Comparison of ENCODE assay signal across 5 cellular contexts in the genomic region with DNA sequence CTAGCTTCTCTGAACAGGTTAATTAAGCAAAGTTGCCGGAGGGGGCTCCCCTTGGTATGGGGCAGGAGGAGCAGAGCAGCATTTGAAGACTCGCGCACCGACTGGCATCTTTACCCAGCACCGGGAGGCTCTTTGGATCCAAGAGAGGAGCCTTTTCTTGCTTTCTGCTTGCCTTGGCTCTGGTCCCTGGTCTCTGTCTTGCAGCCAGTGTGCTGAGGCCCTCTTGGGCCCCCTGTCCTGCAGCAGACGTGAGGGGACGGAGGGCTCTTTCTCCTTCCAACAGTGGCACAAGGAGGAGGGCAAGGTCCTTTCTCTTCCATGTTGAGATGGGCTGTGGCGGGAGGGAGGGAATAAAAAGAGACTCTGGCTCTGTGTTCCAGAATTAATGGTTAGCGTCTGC.
"Had no signal": no experiment of that assay in that cellular context is flagged by ENCODE, and none has a peak within 500 bp of the region (broad histone marks: within the 10 kb centered on the region; RNA-seq: fewer than 3 reads in every experiment).

No MANE protein-coding gene starts in this region.

- H3K4me3 Mint-ChIP-seq: H9 had no signal

- H3K27ac Mint-ChIP-seq: H9 had no signal

- H2AFZ ChIP-seq: GM23248 had no signal

- DNase-seq: GM23248, H9, HCEC 1CT, IMR-90 had no signal

- H3K27ac ChIP-seq: GM23248 had no signal

- H3K4me3 ChIP-seq: GM23248, K562 had no signal
